In genomic region chr16:48930951-48931553, GRCh38 we compare ENCODE assay signal across 1 cellular context.
TF ChIP-seq lines count a peak whose summit lies in the region.

No MANE protein-coding gene starts in this region.

TF ChIP-seq in WTC11, 78 proteins besides CTCF, POLR2A, EP300 and RAD21 (continued from another document):
- TF ChIP-seq IRF1 (CRISPR knock-in tag; IDR thresholded peaks at IDR 0.05) (no peak), ZBTB21 (CRISPR knock-in tag; IDR thresholded peaks at IDR 0.05; ENCODE audit: borderline replicate concordance) (no peak), KAT7 (CRISPR knock-in tag; IDR thresholded peaks at IDR 0.05; ENCODE audit: borderline replicate concordance) (no peak), SMAD4 (CRISPR knock-in tag; IDR thresholded peaks at IDR 0.05) (no peak), MYBL2 (CRISPR knock-in tag; IDR thresholded peaks at IDR 0.05) (no peak)
- TF ChIP-seq, protein P1, sequence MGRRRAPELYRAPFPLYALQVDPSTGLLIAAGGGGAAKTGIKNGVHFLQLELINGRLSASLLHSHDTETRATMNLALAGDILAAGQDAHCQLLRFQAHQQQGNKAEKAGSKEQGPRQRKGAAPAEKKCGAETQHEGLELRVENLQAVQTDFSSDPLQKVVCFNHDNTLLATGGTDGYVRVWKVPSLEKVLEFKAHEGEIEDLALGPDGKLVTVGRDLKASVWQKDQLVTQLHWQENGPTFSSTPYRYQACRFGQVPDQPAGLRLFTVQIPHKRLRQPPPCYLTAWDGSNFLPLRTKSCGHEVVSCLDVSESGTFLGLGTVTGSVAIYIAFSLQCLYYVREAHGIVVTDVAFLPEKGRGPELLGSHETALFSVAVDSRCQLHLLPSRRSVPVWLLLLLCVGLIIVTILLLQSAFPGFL (CRISPR knock-in tag; IDR thresholded peaks at IDR 0.05; ENCODE audit: borderline replicate concordance), result no peak
- TF ChIP-seq, protein P2, sequence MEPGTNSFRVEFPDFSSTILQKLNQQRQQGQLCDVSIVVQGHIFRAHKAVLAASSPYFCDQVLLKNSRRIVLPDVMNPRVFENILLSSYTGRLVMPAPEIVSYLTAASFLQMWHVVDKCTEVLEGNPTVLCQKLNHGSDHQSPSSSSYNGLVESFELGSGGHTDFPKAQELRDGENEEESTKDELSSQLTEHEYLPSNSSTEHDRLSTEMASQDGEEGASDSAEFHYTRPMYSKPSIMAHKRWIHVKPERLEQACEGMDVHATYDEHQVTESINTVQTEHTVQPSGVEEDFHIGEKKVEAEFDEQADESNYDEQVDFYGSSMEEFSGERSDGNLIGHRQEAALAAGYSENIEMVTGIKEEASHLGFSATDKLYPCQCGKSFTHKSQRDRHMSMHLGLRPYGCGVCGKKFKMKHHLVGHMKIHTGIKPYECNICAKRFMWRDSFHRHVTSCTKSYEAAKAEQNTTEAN (CRISPR knock-in tag; IDR thresholded peaks at IDR 0.05), result 0 out of 2 replicates have a peak, but pooled peaks have one; percentile 38
